22 cellular contexts compared by ENCODE assay signal in the genomic region with DNA sequence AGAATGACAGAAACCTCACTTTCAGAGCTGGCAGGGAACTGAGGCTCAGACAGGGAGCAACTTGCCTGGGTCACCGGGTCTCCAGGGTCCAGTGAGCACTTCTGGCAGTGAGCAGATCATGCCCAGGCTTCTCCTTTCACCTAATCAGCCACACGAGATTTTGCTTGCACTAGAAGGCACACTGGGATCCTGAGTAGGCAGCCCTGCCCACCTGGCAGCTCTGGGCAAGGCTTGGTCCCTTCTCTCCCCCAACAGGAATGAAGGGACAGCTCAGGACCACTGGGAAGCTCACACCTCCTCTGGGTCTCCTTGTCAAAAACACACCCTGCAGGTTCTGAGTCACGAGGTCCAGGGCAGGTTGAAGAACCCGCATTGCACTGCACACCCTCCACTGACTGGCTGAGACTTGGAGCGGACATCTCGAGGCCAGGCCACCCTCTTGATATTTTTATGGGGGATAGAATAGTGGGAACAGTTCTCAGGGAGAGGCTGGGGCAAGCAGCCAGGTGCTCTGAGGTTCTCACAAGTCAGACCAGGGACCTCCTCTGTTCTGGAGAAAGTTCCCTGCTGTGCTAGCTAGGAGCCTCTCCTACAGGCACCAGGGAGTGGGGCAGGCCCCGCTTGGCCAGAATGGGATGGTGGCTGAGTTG. TPM values are rescaled to one million over a fixed set of nuclear protein-coding genes. Genes with fewer than 3 reads are reported as not detected.
A peak's percentile ranks its signal among the peaks of the same experiment; 100 is the strongest.
DNase-seq lines count a peak whose midpoint lies in the region; ATAC-seq and TF ChIP-seq lines count a peak whose summit lies in the region.
"Had no signal": no experiment of that assay in that cellular context is flagged by ENCODE, and none has a peak within 500 bp of the region (broad histone marks: within the 10 kb centered on the region; RNA-seq: fewer than 3 reads in every experiment).

No MANE protein-coding gene starts in this region.

- H2AFZ ChIP-seq in PC-3 (ENCODE audit: low read length), result no peak overlapping the region

- H3K9me3 ChIP-seq in PC-3 (ENCODE audit: low read length), result no peaks in the 10 kb centered on the region
- H3K9me3 ChIP-seq: gastrocnemius medialis, SJSA1, transverse colon had no signal

- CTCF ChIA-PET in PC-3 (lab: Charles Lee), result no interaction called here

- no peaks in the 10 kb centered on the region for H4K20me1 ChIP-seq in PC-3 (ENCODE audit: low read length)

- no peaks in the 10 kb centered on the region for H3K27me3 Mint-ChIP-seq in activated naive CD8-positive, alpha-beta T cell
- peaks cover 5% of the 10 kb centered on the region for H3K27me3 Mint-ChIP-seq in activated naive CD8-positive, alpha-beta T cell treated with anti-CD3 and anti-CD28 coated beads, Interleukin-2, amount 50 U/mL, for 24 hours
- H3K27me3 Mint-ChIP-seq: activated T-helper 17 cell treated with anti-CD3 and anti-CD28 coated beads, Interleukin-2, amount 50 U/mL, for 72 hours had no signal

- POLR2A ChIA-PET in PC-3 (lab: Charles Lee; ENCODE audit: unreplicated experiment), result no interaction called here

- H3K4me3 ChIP-seq in PC-3 (ENCODE audit: low read length), result no peak overlapping the region
- H3K4me3 ChIP-seq: gastrocnemius medialis, SJSA1, transverse colon had no signal

- peaks cover 81% of the 10 kb centered on the region for H3K4me1 Mint-ChIP-seq in activated naive CD8-positive, alpha-beta T cell (ENCODE audit: low read depth)
- peaks cover 60% of the 10 kb centered on the region for H3K4me1 Mint-ChIP-seq in activated naive CD8-positive, alpha-beta T cell treated with anti-CD3 and anti-CD28 coated beads, Interleukin-2, amount 50 U/mL, for 24 hours

- H3K27me3 ChIP-seq in PC-3 (ENCODE audit: low read length) (no peaks in the 10 kb centered on the region), foreskin keratinocyte (peaks cover 76% of the 10 kb centered on the region)

- BruUV-seq in PC-3 (replicated peaks; lab: Mats Ljungman, UMichigan), result no TSS peak

- peak overlapping the region; percentile 55 for H3K27ac Mint-ChIP-seq in activated naive CD8-positive, alpha-beta T cell
- no peak overlapping the region for H3K27ac Mint-ChIP-seq in activated naive CD8-positive, alpha-beta T cell treated with anti-CD3 and anti-CD28 coated beads, Interleukin-2, amount 50 U/mL, for 24 hours
- H3K27ac Mint-ChIP-seq: activated T-helper 17 cell treated with anti-CD3 and anti-CD28 coated beads, Interleukin-2, amount 50 U/mL, for 72 hours had no signal

- no peaks in the 10 kb centered on the region for H3K36me3 ChIP-seq in PC-3 (ENCODE audit: low read depth, low read length)
- H3K36me3 ChIP-seq: gastrocnemius medialis, SJSA1, transverse colon had no signal

- no peaks in the 10 kb centered on the region for H3K9me3 Mint-ChIP-seq in activated naive CD8-positive, alpha-beta T cell (ENCODE audit: low read depth)
- H3K9me3 Mint-ChIP-seq in activated naive CD8-positive, alpha-beta T cell treated with anti-CD3 and anti-CD28 coated beads, Interleukin-2, amount 50 U/mL, for 24 hours, result no peaks in the 10 kb centered on the region
- H3K9me3 Mint-ChIP-seq: activated T-helper 17 cell treated with anti-CD3 and anti-CD28 coated beads, Interleukin-2, amount 50 U/mL, for 72 hours; nephron; T-helper 2 cell treated with Interferon-gamma antibody and Interleukin-4, amounts not matched to agents 5 μg/mL and 100 μg/mL, for 36 hours had no signal

- no peaks in the 10 kb centered on the region for H3K36me3 Mint-ChIP-seq in activated naive CD8-positive, alpha-beta T cell
- H3K36me3 Mint-ChIP-seq in activated naive CD8-positive, alpha-beta T cell treated with anti-CD3 and anti-CD28 coated beads, Interleukin-2, amount 50 U/mL, for 24 hours (ENCODE audit: low read depth), result no peaks in the 10 kb centered on the region

- no peak for ATAC-seq in activated naive CD8-positive, alpha-beta T cell treated with anti-CD3 and anti-CD28 coated beads, Interleukin-2, amount 50 U/mL, for 24 hours
- peak; percentile 8; the same call in 1 of the 2 replicates for ATAC-seq in PC-3
- peak; percentile 4 for ATAC-seq in foreskin keratinocyte
- ATAC-seq in GM19467 (IDR thresholded peaks at IDR 0.05; ENCODE audit: unreplicated experiment), result no peak
- ATAC-seq: activated T-helper 17 cell treated with anti-CD3 and anti-CD28 coated beads, Interleukin-2, amount 50 U/mL, for 72 hours; gastrocnemius medialis had no signal

- intact Hi-C loops in PC-3 (cut with micrococcal nuclease), result no loop called here

- no peak for TF ChIP-seq CTCF in PC-3 (conservative IDR thresholded peaks at IDR 0.05; ENCODE audit: low read depth, low read length)
- no peak for TF ChIP-seq CTCF in foreskin keratinocyte (conservative IDR thresholded peaks at IDR 0.05)

- H3K27ac ChIP-seq in PC-3 (ENCODE audit: low read length) (peak overlapping the region; percentile 59), foreskin keratinocyte (no peak overlapping the region), temporal lobe (ENCODE audit: low read depth, low read length) (peak overlapping the region; percentile 74)
- H3K27ac ChIP-seq: gastrocnemius medialis, SJSA1, transverse colon had no signal

- H3K4me3 Mint-ChIP-seq in activated naive CD8-positive, alpha-beta T cell, result peak overlapping the region; percentile 43
- no peak overlapping the region for H3K4me3 Mint-ChIP-seq in activated naive CD8-positive, alpha-beta T cell treated with anti-CD3 and anti-CD28 coated beads, Interleukin-2, amount 50 U/mL, for 24 hours
- H3K4me3 Mint-ChIP-seq: activated T-helper 17 cell treated with anti-CD3 and anti-CD28 coated beads, Interleukin-2, amount 50 U/mL, for 72 hours; T-helper 2 cell treated with Interferon-gamma antibody and Interleukin-4, amounts not matched to agents 5 μg/mL and 100 μg/mL, for 36 hours had no signal

- no peaks in the 10 kb centered on the region for H3K79me2 ChIP-seq in PC-3 (ENCODE audit: low read length)

- DNase-seq in activated naive CD8-positive, alpha-beta T cell treated with anti-CD3 and anti-CD28 coated beads, Interleukin-2, amount 50 U/mL, for 24 hours, result no peak
- DNase-seq in PC-3, result peak; percentile 38
- DNase-seq in foreskin keratinocyte, result no peak
- no peak for DNase-seq in retina
- no peak for DNase-seq in SHP77 (lab: John Stamatoyannopoulos, UW)
- DNase-seq: activated CD4-positive, CD25-positive, alpha-beta regulatory T cell; central memory CD4-positive, alpha-beta T cell; gastrocnemius medialis; Karpas-422; NCI-H1930; transverse colon had no signal

- peak overlapping the region; percentile 69 for H3K4me2 ChIP-seq in PC-3 (ENCODE audit: low read length)

- no peaks in the 10 kb centered on the region for H3K9me2 ChIP-seq in PC-3 (replicated peaks; ENCODE audit: low read length)

- no peaks in the 10 kb centered on the region for H3F3A ChIP-seq in PC-3 (ENCODE audit: low read length, unreplicated experiment)

- H3K9ac ChIP-seq in PC-3 (ENCODE audit: low read length), result no peak overlapping the region

- peaks cover 55% of the 10 kb centered on the region for H3K4me1 ChIP-seq in PC-3 (ENCODE audit: insufficient read depth, low read length)
- no peaks in the 10 kb centered on the region for H3K4me1 ChIP-seq in foreskin keratinocyte
- H3K4me1 ChIP-seq: SJSA1 had no signal

RNA-seq across cellular contexts. Expression of a gene that starts 5.7 kb away (rescaled TPM):
- total RNA-seq in PC-3 (2014; rRNA removed), result 0.63 and 1.6 TPM in 2 replicates
- not detected in 2 replicates for total RNA-seq in foreskin keratinocyte
- not detected in 2 replicates for polyA plus RNA-seq in foreskin keratinocyte
- total RNA-seq in temporal lobe, result not detected
- total RNA-seq: dermis microvascular lymphatic vessel endothelial cell, H1, SJSA1 had no signal
- polyA plus RNA-seq: AG04450, H1, keratinocyte had no signal

Comparison
In these comparisons a context has a peak if more than half of its experiments do, and no peak if none do; other contexts are left out.
1. ATAC-seq: peak in PC-3 (single experiment) and foreskin keratinocyte (single experiment); none in activated naive CD8-positive, alpha-beta T cell treated with anti-CD3 and anti-CD28 coated beads, Interleukin-2, amount 50 U/mL, for 24 hours (single experiment) and GM19467 (single experiment).